ENCODE assay signal across 8 cellular contexts in the genomic region with DNA sequence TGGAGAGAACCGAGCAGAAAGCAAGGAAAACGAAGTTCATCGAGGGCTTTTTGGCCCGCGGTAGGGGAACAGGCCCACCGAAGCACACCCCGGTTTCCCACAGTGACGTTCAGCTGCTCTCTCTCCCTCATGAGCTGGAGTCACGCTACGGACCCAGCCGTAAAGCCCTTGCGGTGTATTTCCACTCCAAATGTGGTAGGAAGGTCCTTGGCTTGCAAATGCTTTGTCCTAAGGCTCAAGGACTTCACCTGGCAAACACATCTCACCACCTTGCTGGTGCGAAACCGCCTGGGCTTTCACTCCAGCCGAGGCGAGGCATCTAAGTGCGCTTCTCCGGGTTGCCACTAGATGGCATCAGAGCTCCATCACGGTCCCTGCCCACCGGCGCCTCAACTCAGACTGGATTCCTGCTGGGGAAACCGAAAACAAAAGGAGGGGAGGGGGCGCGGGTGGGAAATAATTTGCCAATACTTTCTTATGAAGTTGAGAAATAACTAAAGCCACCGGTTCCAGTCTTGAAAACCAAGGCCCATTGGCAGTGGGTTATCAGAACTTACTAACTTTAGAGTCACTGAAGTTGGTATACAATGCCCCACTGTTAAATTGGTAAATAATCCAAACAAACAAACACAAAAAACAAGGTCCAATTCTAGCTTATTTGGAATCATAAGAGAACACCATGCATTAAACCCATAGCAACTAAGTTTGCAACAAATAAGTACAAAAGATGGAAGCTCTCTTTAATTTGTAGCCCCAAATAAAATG. TPM values are rescaled to one million over a fixed set of nuclear protein-coding genes. Genes with fewer than 3 reads are reported as not detected.
DNase-seq lines count a peak whose midpoint lies in the region; ATAC-seq and TF ChIP-seq lines count a peak whose summit lies in the region.

No MANE protein-coding gene starts in this region.

- H3K9me3 Mint-ChIP-seq in CD8-positive, alpha-beta memory T cell = no peaks in the 10 kb centered on the region
- H3K9me3 Mint-ChIP-seq in mesothelial cell of epicardium = no peaks in the 10 kb centered on the region

- peaks cover 7% of the 10 kb centered on the region for H3K4me1 ChIP-seq in CD8-positive, alpha-beta memory T cell (ENCODE audit: insufficient read depth, low read length)

- H3K27me3 ChIP-seq in CD8-positive, alpha-beta memory T cell (ENCODE audit: insufficient read depth, low read length, poor library complexity, severe bottlenecking) = peaks cover 47% of the 10 kb centered on the region

- no peaks in the 10 kb centered on the region for H3K36me3 ChIP-seq in CD8-positive, alpha-beta memory T cell (ENCODE audit: insufficient read depth, low read length)

- TF ChIP-seq CTCF in mesothelial cell of epicardium (IDR thresholded peaks at IDR 0.05; ENCODE audit: unreplicated experiment) = peak; percentile 91

- no peaks in the 10 kb centered on the region for H3K9me3 ChIP-seq in CD8-positive, alpha-beta memory T cell (ENCODE audit: low read length)

- CTCF ChIA-PET in CD8-positive, alpha-beta memory T cell (lab: Charles Lee) = interaction anchor here (0.7 to 10.7 kb wide), 21 partner anchors 10 to 1154 kb away, joined by 3 to 150 read pairs (median 4); partner anchors contain the start of gene MYLK4

- peak overlapping the region in 1 of 8 donors; percentile 7 for H3K27ac Mint-ChIP-seq in CD8-positive, alpha-beta memory T cell
- no peak overlapping the region for H3K27ac Mint-ChIP-seq in mesothelial cell of epicardium

- DNase-seq in CD8-positive, alpha-beta memory T cell = peak; percentile 43 to 71 (median 59)
- DNase-seq in NCI-H2227 (lab: John Stamatoyannopoulos, UW; ENCODE audit: unreplicated experiment) (peak; percentile 68), mesothelial cell of epicardium (ENCODE audit: low spot score in 2 of 2, unreplicated experiment in 2 of 2) (peak in 1 of 2 experiments; percentile 81)
- peak; percentile 56 to 69 for DNase-seq in activated CD4-positive, alpha-beta T cell treated with anti-CD3 and anti-CD28 coated beads, Interleukin-2, amount 50 U/mL, for 48 hours
- DNase-seq in effector CD4-positive, alpha-beta T cell = peak; percentile 49
- peak; percentile 76 for DNase-seq in stimulated activated CD8-positive, alpha-beta memory T cell treated with anti-CD3 and anti-CD28 coated beads, Interleukin-4, amount 100 ng/mL, for 48 hours

- no peak overlapping the region for H3K4me3 Mint-ChIP-seq in CD8-positive, alpha-beta memory T cell
- H3K4me3 Mint-ChIP-seq in mesothelial cell of epicardium = peak overlapping the region; percentile 33

- no peak overlapping the region for H3K4me3 ChIP-seq in CD8-positive, alpha-beta memory T cell (ENCODE audit: low read length)

- ATAC-seq in GM21825 (IDR thresholded peaks at IDR 0.05; ENCODE audit: unreplicated experiment) = peak; percentile 68
- no peak for ATAC-seq in HG03039 (IDR thresholded peaks at IDR 0.05; ENCODE audit: unreplicated experiment)

- H3K27me3 Mint-ChIP-seq in CD8-positive, alpha-beta memory T cell = peaks cover 45 to 71% of the 10 kb centered on the region in 2 donors
- peaks cover 62% of the 10 kb centered on the region for H3K27me3 Mint-ChIP-seq in mesothelial cell of epicardium (ENCODE audit: low read depth)

- POLR2A ChIA-PET in CD8-positive, alpha-beta memory T cell (lab: Charles Lee) = no interaction called here

- H3K4me1 Mint-ChIP-seq in CD8-positive, alpha-beta memory T cell = peaks cover 3 to 8% (median 7%) of the 10 kb centered on the region in 3 donors
- peaks cover 25% of the 10 kb centered on the region for H3K4me1 Mint-ChIP-seq in mesothelial cell of epicardium

- H3K27ac ChIP-seq in CD8-positive, alpha-beta memory T cell (ENCODE audit: low read depth, low read length) = no peak overlapping the region

- H3K36me3 Mint-ChIP-seq in CD8-positive, alpha-beta memory T cell = no peaks in the 10 kb centered on the region
- H3K36me3 Mint-ChIP-seq in mesothelial cell of epicardium = no peaks in the 10 kb centered on the region

RNA-seq across cellular contexts. Expression of gene FOXC1, which starts 13.4 kb away (rescaled TPM):
- total RNA-seq in CD8-positive, alpha-beta memory T cell = not detected
- polyA plus RNA-seq in CD8-positive, alpha-beta memory T cell = not detected
- 49.8 to 52.2 TPM (median 50.5 TPM) in 3 replicates for total RNA-seq in mesothelial cell of epicardium

Comparison
In these comparisons a context has a peak if more than half of its experiments do, and no peak if none do; other contexts are left out.
1. RNA of gene FOXC1, which starts 13.4 kb away (total RNA-seq): 49.8 to 52.2 TPM in mesothelial cell of epicardium; not detected in CD8-positive, alpha-beta memory T cell; every median in the first group is over 10 times any median in the second.